Comparison of ENCODE assay signal across 9 cellular contexts in the genomic region with DNA sequence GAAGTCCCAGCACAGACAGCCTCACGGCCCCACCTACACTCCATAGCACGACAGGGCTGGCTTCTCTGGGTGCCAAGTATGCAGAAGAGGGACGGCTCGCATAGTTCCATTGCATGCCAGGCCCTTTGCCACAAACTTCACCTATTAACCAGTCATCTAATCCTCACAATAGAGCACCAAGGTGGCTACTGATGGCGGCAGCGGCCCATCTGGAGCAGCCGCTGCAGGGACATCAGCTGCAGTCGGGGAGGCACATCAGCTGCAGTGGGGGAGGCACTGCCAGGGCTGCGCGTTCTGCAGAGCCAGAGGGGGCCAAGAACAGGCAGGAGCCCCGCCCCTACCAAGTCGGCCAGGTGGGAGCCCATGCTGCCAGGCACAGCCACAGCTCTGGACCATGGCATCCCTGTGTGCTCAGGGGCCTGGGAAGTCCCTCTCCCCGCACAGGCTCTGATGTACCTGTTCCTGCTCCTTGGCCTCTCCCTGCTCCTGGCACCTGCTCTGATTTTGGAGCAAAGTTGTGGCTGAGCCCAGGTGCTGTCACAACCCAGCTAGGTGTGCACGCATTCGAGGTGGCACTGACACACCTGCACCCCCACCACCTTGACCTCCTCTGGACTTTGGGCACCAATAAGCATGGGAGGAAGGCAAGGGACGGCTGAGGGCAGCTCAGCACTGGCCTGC.
"Had no signal": no experiment of that assay in that cellular context is flagged by ENCODE, and none has a peak within 500 bp of the region (broad histone marks: within the 10 kb centered on the region; RNA-seq: fewer than 3 reads in every experiment).

No MANE protein-coding gene starts in this region.

- ATAC-seq: activated naive CD8-positive, alpha-beta T cell treated with anti-CD3 and anti-CD28 coated beads, Interleukin-2, amount 50 U/mL, for 24 hours; gastroesophageal sphincter; stimulated activated effector memory CD8-positive, alpha-beta T cell treated with anti-CD3 and anti-CD28 coated beads, Interleukin-12 subunit alpha, Interleukin-12 subunit beta, amount 100 ng/mL, for 72 hours had no signal

- H3K4me1 ChIP-seq: breast epithelium had no signal

- H3K4me3 ChIP-seq: breast epithelium, gastroesophageal sphincter, uterus had no signal

- H3K9me3 ChIP-seq: breast epithelium, gastroesophageal sphincter, uterus had no signal

- H3K36me3 ChIP-seq: breast epithelium, gastroesophageal sphincter, uterus had no signal

- H3K27ac ChIP-seq: breast epithelium, gastroesophageal sphincter, uterus had no signal

- H3K27me3 ChIP-seq: breast epithelium, gastroesophageal sphincter, uterus had no signal

- DNase-seq: activated CD4-positive, alpha-beta T cell treated with anti-CD3 and anti-CD28 coated beads, Interleukin-2, amount 10 ng/mL, durations not matched to agents 7 days and 5 days; activated CD8-positive, alpha-beta memory T cell treated with anti-CD3 and anti-CD28 coated beads, Interleukin-2, amount 50 U/mL, for 48 hours; activated naive CD4-positive, alpha-beta T cell; activated naive CD8-positive, alpha-beta T cell treated with anti-CD3 and anti-CD28 coated beads, Interleukin-2, amount 50 U/mL, for 24 hours; activated T-cell treated with anti-CD3 and anti-CD28 coated beads, Interleukin-2, amount 50 U/mL, for 72 hours had no signal
